20 cellular contexts compared by ENCODE assay signal in the genomic region with DNA sequence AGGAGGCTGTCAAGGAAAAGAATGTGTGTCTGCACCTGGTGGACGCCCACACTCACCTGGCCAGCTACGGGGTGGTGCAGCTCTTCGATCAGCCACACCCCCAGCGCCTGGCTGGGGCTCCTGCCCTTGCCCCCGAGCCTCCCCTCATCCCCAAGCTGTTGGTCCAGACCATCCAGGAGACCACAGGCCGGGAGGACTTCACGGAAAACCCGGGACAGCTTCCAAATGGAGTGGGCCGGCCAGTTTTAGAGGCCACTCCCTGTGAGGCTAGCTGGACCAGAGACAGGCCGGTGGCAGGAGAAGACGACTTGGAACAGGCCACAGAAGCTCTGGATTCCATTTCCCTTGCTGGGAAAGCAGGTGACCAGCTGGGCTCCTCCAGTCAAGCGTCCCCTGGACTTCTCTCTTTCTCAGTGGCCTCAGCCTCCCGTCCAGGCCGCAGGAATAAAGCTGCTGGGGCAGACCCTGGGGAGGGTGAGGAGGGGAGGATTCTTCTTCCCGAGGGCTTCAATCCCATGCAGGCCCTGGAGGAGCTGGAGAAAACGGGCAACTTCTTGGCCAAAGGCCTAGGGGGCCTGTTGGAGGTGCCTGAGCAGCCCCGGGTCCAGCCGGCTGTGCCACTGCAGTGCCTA. TPM values are rescaled to one million over a fixed set of nuclear protein-coding genes. Genes with fewer than 3 reads are reported as not detected.
DNase-seq lines count a peak whose midpoint lies in the region; FAIRE-seq and TF ChIP-seq lines count a peak whose summit lies in the region.
"Had no signal": no experiment of that assay in that cellular context is flagged by ENCODE, and none has a peak within 500 bp of the region (broad histone marks: within the 10 kb centered on the region; RNA-seq: fewer than 3 reads in every experiment).

No MANE protein-coding gene starts in this region.

- no peak for TF ChIP-seq POLR2A in breast epithelium (IDR thresholded peaks at IDR 0.05)

- TF ChIP-seq CTCF in DOHH2 (IDR thresholded peaks at IDR 0.05; ENCODE audit: low read depth, low read length, poor library complexity, severe bottlenecking) (no peak), breast epithelium (IDR thresholded peaks at IDR 0.05) (no peak)

- H3K27me3 ChIP-seq in BLaER1 treated with 17β-estradiol and CSF1 and Interleukin-3, amounts not matched to agents 10 nM and 100 nM = no peaks in the 10 kb centered on the region
- H3K27me3 ChIP-seq in DOHH2 (ENCODE audit: control insufficient read depth, low read length) (no peaks in the 10 kb centered on the region), breast epithelium (no peaks in the 10 kb centered on the region), mesendoderm (ENCODE audit: insufficient read depth, low read length, poor library complexity) (no peaks in the 10 kb centered on the region)
- H3K27me3 ChIP-seq: BLaER1 had no signal

- H3K79me2 ChIP-seq in DOHH2 (ENCODE audit: control insufficient read depth, low read length) (peaks cover 65% of the 10 kb centered on the region), mesendoderm (ENCODE audit: control insufficient read depth, insufficient read depth, low read length) (no peaks in the 10 kb centered on the region)

- H4K20me1 ChIP-seq in BLaER1 treated with 17β-estradiol and CSF1 and Interleukin-3, amounts not matched to agents 10 nM and 100 nM = peaks cover 0 to 65% (median 40%) of the 10 kb centered on the region in 11 experiments; a peak in 16 of 22 replicates
- no peaks in the 10 kb centered on the region for H4K20me1 ChIP-seq in DOHH2 (ENCODE audit: control insufficient read depth, insufficient read depth, low read depth, low read length)
- H4K20me1 ChIP-seq: BLaER1 had no signal

- H3K9me2 ChIP-seq in DOHH2 (replicated peaks; ENCODE audit: control insufficient read depth, low read length) = no peaks in the 10 kb centered on the region

- peak overlapping the region in 10 of 11 experiments; percentile 10 to 94 (median 48); a peak in 13 of 22 replicates for H3K9ac ChIP-seq in BLaER1 treated with 17β-estradiol and CSF1 and Interleukin-3, amounts not matched to agents 10 nM and 100 nM
- no peak overlapping the region for H3K9ac ChIP-seq in mesendoderm (ENCODE audit: low read length)
- H3K9ac ChIP-seq: BLaER1 had no signal

- peaks cover 23% of the 10 kb centered on the region for H3F3A ChIP-seq in DOHH2 (ENCODE audit: control insufficient read depth, insufficient read depth)

- no peaks in the 10 kb centered on the region for H3K79me1 ChIP-seq in mesendoderm (ENCODE audit: low read length)

- H3K23ac ChIP-seq in mesendoderm (ENCODE audit: low read length) = no peak overlapping the region

- no peak overlapping the region for H4K5ac ChIP-seq in mesendoderm (ENCODE audit: low read length)

- H3K27ac ChIP-seq in BLaER1 treated with 17β-estradiol and CSF1 and Interleukin-3, amounts not matched to agents 10 nM and 100 nM = no peak overlapping the region; a peak in 2 of 22 replicates
- no peak overlapping the region for H3K27ac ChIP-seq in DOHH2 (ENCODE audit: low read depth, low read length)
- no peak overlapping the region for H3K27ac ChIP-seq in breast epithelium
- no peak overlapping the region for H3K27ac ChIP-seq in mesendoderm (ENCODE audit: low read depth, low read length)
- H3K27ac ChIP-seq: HL-60, PC-9 had no signal

- H3K4me2 ChIP-seq in BLaER1 treated with 17β-estradiol and CSF1 and Interleukin-3, amounts not matched to agents 10 nM and 100 nM = peak overlapping the region in 6 of 11 experiments; percentile 28 to 99 (median 99); a peak in 9 of 22 replicates
- H3K4me2 ChIP-seq in DOHH2 (ENCODE audit: low read length) = peak overlapping the region; percentile 61
- no peak overlapping the region for H3K4me2 ChIP-seq in mesendoderm (ENCODE audit: low read length)
- H3K4me2 ChIP-seq: PC-9 had no signal

- H3K36me3 ChIP-seq in BLaER1 treated with 17β-estradiol and CSF1 and Interleukin-3, amounts not matched to agents 10 nM and 100 nM = peaks cover 31 to 60% (median 46%) of the 10 kb centered on the region in 11 experiments
- peaks cover 52% of the 10 kb centered on the region for H3K36me3 ChIP-seq in DOHH2 (ENCODE audit: control insufficient read depth, low read length)
- no peaks in the 10 kb centered on the region for H3K36me3 ChIP-seq in breast epithelium
- H3K36me3 ChIP-seq in mesendoderm (ENCODE audit: control insufficient read depth, insufficient read depth, low read length) = no peaks in the 10 kb centered on the region

- no peak for FAIRE-seq in GM19239 (lab: Jason Lieb, UNC)

- no peak overlapping the region for H2AK5ac ChIP-seq in mesendoderm (ENCODE audit: low read length)

- WGBS in mesendoderm (ENCODE audit: extremely low coverage, insufficient coverage, low lambda C conversion rate) = no CpG with 5 or more reads among the region's 18 CpGs

- peaks cover 68 to 94% (median 83%) of the 10 kb centered on the region in 10 experiments for H3K4me1 ChIP-seq in BLaER1 treated with 17β-estradiol and CSF1 and Interleukin-3, amounts not matched to agents 10 nM and 100 nM
- H3K4me1 ChIP-seq in DOHH2 (ENCODE audit: control insufficient read depth, low read length) = peaks cover 91% of the 10 kb centered on the region
- peaks cover 0 to 6% of the 10 kb centered on the region in 2 donors for H3K4me1 ChIP-seq in breast epithelium
- H3K4me1 ChIP-seq in mesendoderm (ENCODE audit: control insufficient read depth, low read depth, low read length) = no peaks in the 10 kb centered on the region

- H4K8ac ChIP-seq in mesendoderm (ENCODE audit: low read depth, low read length) = no peak overlapping the region

- H3K4me3 ChIP-seq in BLaER1 treated with 17β-estradiol and CSF1 and Interleukin-3, amounts not matched to agents 10 nM and 100 nM = peak overlapping the region in 2 of 10 experiments; percentile 72 to 77; a peak in 3 of 20 replicates
- peak overlapping the region; percentile 68 for H3K4me3 ChIP-seq in DOHH2 (ENCODE audit: low read length)
- peak overlapping the region in 2 of 3 donors; percentile 5 to 87 for H3K4me3 ChIP-seq in breast epithelium
- H3K4me3 ChIP-seq in mesendoderm (ENCODE audit: low read length) = no peak overlapping the region
- H3K4me3 ChIP-seq: BLaER1, PC-9 had no signal

- H2BK5ac ChIP-seq in mesendoderm (ENCODE audit: low read length) = no peak overlapping the region

- intact Hi-C loops in breast epithelium (cut with DNase I; ENCODE audit: low total_unique reads) = no loop called here
- intact Hi-C loops in posterior vena cava (cut with DNase I) = loop anchor here (5.0 to 10.0 kb wide), 2 partner anchors 56 to 138 kb away; no protein-coding TSS in a partner anchor

- no peak overlapping the region for H2BK15ac ChIP-seq in mesendoderm (replicated peaks; ENCODE audit: low read depth)

- DNase-seq in breast epithelium (ENCODE audit: low spot score in 2 of 2) = no peak
- peak; percentile 78 for DNase-seq in posterior vena cava (ENCODE audit: low spot score)
- no peak for DNase-seq in NCI-H748 treated with DMSO at 0.1 percent for 48 hours (lab: John Stamatoyannopoulos, UW)
- no peak for DNase-seq in mesendoderm
- no peak for DNase-seq in GM19239 (ENCODE audit: insufficient read length, low spot score)
- DNase-seq: EL, HFFc6, NCI-H1092, NCI-H1694, NCI-H2107, NCI-H226, NCI-H526, PC-9, SHP77 had no signal

- no peaks in the 10 kb centered on the region for H3K9me3 ChIP-seq in BLaER1 treated with 17β-estradiol and CSF1 and Interleukin-3, amounts not matched to agents 10 nM and 100 nM (replicated peaks in 1 of 11)
- H3K9me3 ChIP-seq in DOHH2 (ENCODE audit: control insufficient read depth, insufficient read depth, low read length) = no peaks in the 10 kb centered on the region
- H3K9me3 ChIP-seq in breast epithelium = no peaks in the 10 kb centered on the region
- H3K9me3 ChIP-seq: BLaER1 had no signal

- no peak overlapping the region for H2BK120ac ChIP-seq in mesendoderm (ENCODE audit: low read depth, low read length)

- H3K18ac ChIP-seq in mesendoderm (ENCODE audit: low read length) = no peak overlapping the region

- H3K56ac ChIP-seq in mesendoderm (ENCODE audit: low read length) = no peak overlapping the region

- H3K4ac ChIP-seq in mesendoderm (ENCODE audit: low read depth, low read length) = no peak overlapping the region

RNA-seq across cellular contexts. Expression of a gene that starts 2.2 kb away (rescaled TPM):
- total RNA-seq in breast epithelium (10 to 100 TPM; 36.6 to 52.6 (median 41.6) TPM), posterior vena cava (10 to 100 TPM; 26.3 to 30.8 TPM)
- polyA plus RNA-seq in mesendoderm (2013, experiment 1 of 2) = 6.6 TPM
- polyA plus RNA-seq in mesendoderm (2013, experiment 2 of 2) = 5.6 TPM

RNA-seq across cellular contexts. Expression of a gene that starts 15.9 kb away (rescaled TPM):
- 10 to 100 TPM; 18.4 to 30.1 (median 21.3) TPM for total RNA-seq in breast epithelium
- total RNA-seq in posterior vena cava = 10 to 100 TPM; 40.7 to 41.7 TPM
- polyA plus RNA-seq in mesendoderm (2013, experiment 1 of 2) = 0.34 TPM
- polyA plus RNA-seq in mesendoderm (2013, experiment 2 of 2) = 0.31 TPM
- total RNA-seq: H4, HFFc6 had no signal
- polyA plus RNA-seq: AG04450 had no signal

RNA-seq across cellular contexts. Expression of a gene that starts 16.6 kb away (rescaled TPM):
- 10 to 100 TPM in 1 of 3 donors, 1 to 10 TPM in 2; 3.7 to 10.9 (median 6.9) TPM for total RNA-seq in breast epithelium
- 1 to 10 TPM; 7.6 to 8.2 TPM for total RNA-seq in posterior vena cava
- polyA plus RNA-seq in mesendoderm (2013, experiment 1 of 2) = 0.52 TPM
- 0.50 TPM for polyA plus RNA-seq in mesendoderm (2013, experiment 2 of 2)

RNA-seq across cellular contexts. Expression of a gene that starts 35.1 kb away (rescaled TPM):
- total RNA-seq in breast epithelium = 1,000 to 10,000 TPM in 1 of 3 donors, 100 to 1,000 TPM in 2; 427 to 3,050 (median 615) TPM
- 1,000 to 10,000 TPM in 1 of 2 donors, 100 to 1,000 TPM in 1; 710 to 1,223 TPM for total RNA-seq in posterior vena cava
- polyA plus RNA-seq in mesendoderm (2013, experiment 1 of 2) = 18.6 TPM
- polyA plus RNA-seq in mesendoderm (2013, experiment 2 of 2) = 19.8 TPM

RNA-seq across cellular contexts. Expression of a gene that starts 42.1 kb away (rescaled TPM):
- total RNA-seq in breast epithelium (100 to 1,000 TPM; 173 to 183 (median 176) TPM), posterior vena cava (100 to 1,000 TPM; 173 to 190 TPM)
- 158 TPM for polyA plus RNA-seq in mesendoderm (2013, experiment 1 of 2)
- polyA plus RNA-seq in mesendoderm (2013, experiment 2 of 2) = 144 TPM
